10 cellular contexts compared by ENCODE assay signal in the genomic region with DNA sequence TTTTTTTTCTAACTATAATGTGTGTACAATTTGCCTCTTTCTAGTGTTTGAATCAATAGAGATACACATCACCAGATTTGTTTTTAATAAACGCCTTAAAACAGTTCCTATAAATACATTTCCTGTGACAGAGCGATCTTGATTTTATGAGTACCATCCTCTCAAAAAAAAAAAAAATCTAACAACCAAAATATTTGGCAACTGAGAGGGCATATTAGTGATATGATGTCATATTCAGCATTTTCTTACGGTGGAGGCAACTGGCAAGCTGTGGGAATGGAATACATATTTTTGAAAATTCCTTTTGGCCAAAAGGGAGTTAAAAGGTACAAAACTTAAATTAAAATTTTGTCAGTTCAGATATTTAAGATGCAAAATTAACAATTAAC.
DNase-seq lines count a peak whose midpoint lies in the region; ATAC-seq, FAIRE-seq and TF ChIP-seq lines count a peak whose summit lies in the region.
"Had no signal": no experiment of that assay in that cellular context is flagged by ENCODE, and none has a peak within 500 bp of the region (broad histone marks: within the 10 kb centered on the region; RNA-seq: fewer than 3 reads in every experiment).

No MANE protein-coding gene starts in this region.

- H3K9me3 ChIP-seq in muscle layer of duodenum (ENCODE audit: control insufficient read depth in 1 of 2, low read length in 2 of 2) = no peaks in the 10 kb centered on the region

- H3K27ac Mint-ChIP-seq in stimulated activated naive CD8-positive, alpha-beta T cell treated with anti-CD3 and anti-CD28 coated beads, Interleukin-15, Interleukin-2, amounts not matched to agents 100 ng/mL and 50 ng/mL, for 24 hours = peak overlapping the region; percentile 8
- no peak overlapping the region for H3K27ac Mint-ChIP-seq in stimulated activated naive CD8-positive, alpha-beta T cell treated with anti-CD3 and anti-CD28 coated beads, Interleukin-15, amount 100 ng/mL, for 72 hours

- no peak for DNase-seq in stimulated activated naive CD8-positive, alpha-beta T cell treated with anti-CD3 and anti-CD28 coated beads, Interleukin-15, amount 100 ng/mL, for 72 hours
- peak; percentile 64 to 84 for DNase-seq in cardiac fibroblast (ENCODE audit: low read depth in 2 of 2)
- DNase-seq in NOMO-1 treated with dmso at 0.1 percent for 144 hours (lab: John Stamatoyannopoulos, UW; ENCODE audit: unreplicated experiment) = no peak
- DNase-seq in OCI-M1 (lab: John Stamatoyannopoulos, UW) = no peak
- DNase-seq in HTR-8/SVneo (ENCODE audit: insufficient read length, low spot score) = no peak
- DNase-seq: NCI-H510A had no signal

- H3K27me3 Mint-ChIP-seq in stimulated activated naive CD8-positive, alpha-beta T cell treated with anti-CD3 and anti-CD28 coated beads, Interleukin-15, Interleukin-2, amounts not matched to agents 100 ng/mL and 50 ng/mL, for 24 hours = peaks cover 42% of the 10 kb centered on the region
- peaks cover 46% of the 10 kb centered on the region for H3K27me3 Mint-ChIP-seq in stimulated activated naive CD8-positive, alpha-beta T cell treated with anti-CD3 and anti-CD28 coated beads, Interleukin-15, amount 100 ng/mL, for 72 hours

- peaks cover 30% of the 10 kb centered on the region for H3K4me1 Mint-ChIP-seq in stimulated activated naive CD8-positive, alpha-beta T cell treated with anti-CD3 and anti-CD28 coated beads, Interleukin-15, Interleukin-2, amounts not matched to agents 100 ng/mL and 50 ng/mL, for 24 hours (ENCODE audit: low read depth)
- peaks cover 8% of the 10 kb centered on the region for H3K4me1 Mint-ChIP-seq in stimulated activated naive CD8-positive, alpha-beta T cell treated with anti-CD3 and anti-CD28 coated beads, Interleukin-15, amount 100 ng/mL, for 72 hours

- H3K9me3 Mint-ChIP-seq in stimulated activated naive CD8-positive, alpha-beta T cell treated with anti-CD3 and anti-CD28 coated beads, Interleukin-15, Interleukin-2, amounts not matched to agents 100 ng/mL and 50 ng/mL, for 24 hours = no peaks in the 10 kb centered on the region
- H3K9me3 Mint-ChIP-seq in stimulated activated naive CD8-positive, alpha-beta T cell treated with anti-CD3 and anti-CD28 coated beads, Interleukin-15, amount 100 ng/mL, for 72 hours = no peaks in the 10 kb centered on the region

- peak overlapping the region in 1 of 2 donors; percentile 58 for H3K4me3 ChIP-seq in cardiac fibroblast (replicated peaks in 1 of 2; ENCODE audit: low read depth in 2 of 2, low read length in 2 of 2)
- peak overlapping the region; percentile 87 to 92 for H3K4me3 ChIP-seq in muscle layer of duodenum (ENCODE audit: low read depth in 1 of 2, low read length in 2 of 2)
- H3K4me3 ChIP-seq: cardiac muscle cell had no signal

- H3K27me3 ChIP-seq in muscle layer of duodenum (ENCODE audit: low read depth, low read length) = no peaks in the 10 kb centered on the region
- H3K27me3 ChIP-seq: cardiac muscle cell had no signal

- no peak for ATAC-seq in stimulated activated naive CD8-positive, alpha-beta T cell treated with anti-CD3 and anti-CD28 coated beads, Interleukin-15, amount 100 ng/mL, for 72 hours
- ATAC-seq in HG03469 (IDR thresholded peaks at IDR 0.05; ENCODE audit: unreplicated experiment) = no peak

- no peaks in the 10 kb centered on the region for H3K36me3 Mint-ChIP-seq in stimulated activated naive CD8-positive, alpha-beta T cell treated with anti-CD3 and anti-CD28 coated beads, Interleukin-15, Interleukin-2, amounts not matched to agents 100 ng/mL and 50 ng/mL, for 24 hours (ENCODE audit: low read depth)

- peaks cover 0 to 3% of the 10 kb centered on the region in 2 donors for H3K36me3 ChIP-seq in muscle layer of duodenum (ENCODE audit: control insufficient read depth in 1 of 2, insufficient read depth in 2 of 2, low read length in 2 of 2)
- H3K36me3 ChIP-seq: cardiac muscle cell had no signal

- peak overlapping the region; percentile 90 for H3K27ac ChIP-seq in muscle layer of duodenum (ENCODE audit: low read length)
- H3K27ac ChIP-seq: cardiac muscle cell had no signal

- H3K4me3 Mint-ChIP-seq in stimulated activated naive CD8-positive, alpha-beta T cell treated with anti-CD3 and anti-CD28 coated beads, Interleukin-15, Interleukin-2, amounts not matched to agents 100 ng/mL and 50 ng/mL, for 24 hours = peak overlapping the region; percentile 51
- H3K4me3 Mint-ChIP-seq in stimulated activated naive CD8-positive, alpha-beta T cell treated with anti-CD3 and anti-CD28 coated beads, Interleukin-15, amount 100 ng/mL, for 72 hours = no peak overlapping the region

- FAIRE-seq in HTR-8/SVneo (lab: Jason Lieb, UNC) = no peak

- TF ChIP-seq CTCF in cardiac fibroblast (IDR thresholded peaks at IDR 0.05; ENCODE audit: low read depth, low read length) = no peak

- peaks cover 0 to 14% of the 10 kb centered on the region in 2 donors for H3K4me1 ChIP-seq in muscle layer of duodenum (ENCODE audit: control insufficient read depth in 1 of 2, insufficient read depth in 2 of 2, low read length in 2 of 2)

Comparison
In these comparisons a context has a peak if more than half of its experiments do, and no peak if none do; other contexts are left out.
1. DNase-seq: peak in cardiac fibroblast (2 of 2); none in stimulated activated naive CD8-positive, alpha-beta T cell treated with anti-CD3 and anti-CD28 coated beads, Interleukin-15, amount 100 ng/mL, for 72 hours (0 of 2), NOMO-1 treated with dmso at 0.1 percent for 144 hours (single experiment), OCI-M1 (single experiment) and HTR-8/SVneo (single experiment).